Comparison of ENCODE assay signal across 8 cellular contexts in the genomic region with DNA sequence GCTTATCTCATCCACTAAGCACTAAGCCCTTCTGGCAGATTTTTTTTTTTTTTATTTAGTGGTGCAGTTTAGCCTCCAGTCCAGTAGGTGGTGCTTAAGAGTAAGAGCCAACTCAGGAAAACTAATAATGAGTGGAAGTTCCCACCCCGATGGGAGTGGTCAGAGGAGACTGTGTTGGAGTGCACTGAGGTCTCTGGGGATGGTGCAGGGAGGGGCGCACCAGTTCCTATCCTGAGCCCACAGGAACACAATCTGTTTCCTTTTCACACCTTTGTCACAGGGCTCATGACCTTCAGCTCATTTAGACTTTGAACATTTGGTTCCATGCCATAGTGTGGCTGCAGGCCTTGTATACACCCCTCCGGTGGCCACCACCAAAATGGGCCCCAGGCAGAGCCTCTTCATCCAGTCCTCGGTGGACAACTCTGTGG.
A peak's percentile ranks its signal among the peaks of the same experiment; 100 is the strongest.
DNase-seq lines count a peak whose midpoint lies in the region; ATAC-seq, FAIRE-seq and TF ChIP-seq lines count a peak whose summit lies in the region.

No MANE protein-coding gene starts in this region.

- no peak overlapping the region for H2BK5ac ChIP-seq in mesenchymal stem cell (ENCODE audit: low read depth, low read length, poor library complexity, severe bottlenecking)

- H2BK12ac ChIP-seq in mesenchymal stem cell (ENCODE audit: low read length in 2 of 2): no peak overlapping the region

- WGBS in psoas muscle, 3 donors: 71 to 77% (median 77%) methylated on average over 4 of the region's 4 CpGs
- WGBS in mesenchymal stem cell: 94% methylated on average over 4 of the region's 4 CpGs

- no peak for FAIRE-seq in urothelium cell line (lab: Jason Lieb, UNC)

- H3K4me2 ChIP-seq in mesenchymal stem cell (ENCODE audit: low read length, poor library complexity, severe bottlenecking): no peak overlapping the region

- H3K27ac ChIP-seq in psoas muscle: no peak overlapping the region
- H3K27ac ChIP-seq in mesenchymal stem cell (ENCODE audit: low read length, poor library complexity, severe bottlenecking): no peak overlapping the region

- intact Hi-C loops in psoas muscle (cut with DNase I): no loop called here

- no peak overlapping the region for H2BK15ac ChIP-seq in mesenchymal stem cell (ENCODE audit: low read depth, poor library complexity, severe bottlenecking)

- peak; percentile 90 for ATAC-seq in GM21390 (IDR thresholded peaks at IDR 0.05; ENCODE audit: unreplicated experiment)
- peak; percentile 78 for ATAC-seq in HG03571 (IDR thresholded peaks at IDR 0.05; ENCODE audit: unreplicated experiment)
- peak in 3 of 4 donors; percentile 42 to 54 (median 52) for ATAC-seq in psoas muscle

- H3K4me1 ChIP-seq in psoas muscle (peaks cover 4% of the 10 kb centered on the region), mesenchymal stem cell (ENCODE audit: control insufficient read depth, insufficient read depth, low read depth, low read length) (peaks cover 5% of the 10 kb centered on the region)

- no peak overlapping the region for H2AFZ ChIP-seq in mesenchymal stem cell (ENCODE audit: low read depth, low read length)

- H4K91ac ChIP-seq in mesenchymal stem cell (ENCODE audit: low read length): no peak overlapping the region

- peak; percentile 42 for TF ChIP-seq CTCF in psoas muscle (IDR thresholded peaks at IDR 0.05)

- H3K4me3 ChIP-seq in psoas muscle (no peak overlapping the region), mesenchymal stem cell (ENCODE audit: insufficient read depth in 1 of 2, low read depth in 1 of 2, low read length in 2 of 2) (no peak overlapping the region)

- no peak overlapping the region for H2AK5ac ChIP-seq in mesenchymal stem cell (ENCODE audit: low read length, severe bottlenecking)

- no peaks in the 10 kb centered on the region for H3K27me3 ChIP-seq in psoas muscle (ENCODE audit: insufficient read depth in 3 of 3, low read length in 2 of 3)
- no peaks in the 10 kb centered on the region for H3K27me3 ChIP-seq in mesenchymal stem cell (ENCODE audit: control insufficient read depth in 1 of 2, insufficient read depth in 1 of 2, low read length in 2 of 2)

- no peaks in the 10 kb centered on the region for H3K79me1 ChIP-seq in mesenchymal stem cell (replicated peaks; ENCODE audit: low read length, poor library complexity, severe bottlenecking)

- no peak overlapping the region for H3K4ac ChIP-seq in mesenchymal stem cell (ENCODE audit: low read depth in 1 of 2, low read length in 2 of 2)

- no peak overlapping the region for H3K18ac ChIP-seq in mesenchymal stem cell (ENCODE audit: low read depth in 1 of 2, low read length in 2 of 2)

- no peak overlapping the region for H3K23ac ChIP-seq in mesenchymal stem cell (ENCODE audit: low read length in 2 of 2)

- no peak overlapping the region for H3K9ac ChIP-seq in mesenchymal stem cell (ENCODE audit: low read length)

- H2BK120ac ChIP-seq in mesenchymal stem cell (ENCODE audit: low read depth, low read length): no peak overlapping the region

- H4K8ac ChIP-seq in mesenchymal stem cell (ENCODE audit: low read length): no peak overlapping the region

- no peak overlapping the region for H3K14ac ChIP-seq in mesenchymal stem cell (ENCODE audit: low read length in 2 of 2)

- DNase-seq in ELR (ENCODE audit: low read depth) (peak; percentile 29), dedifferentiated amniotic fluid mesenchymal stem cell (ENCODE audit: extremely low spot score) (peak; percentile 11), psoas muscle (peak in 1 of 2 donors; percentile 18), foreskin melanocyte (no peak), urothelium cell line (ENCODE audit: low spot score) (no peak), mesenchymal stem cell (no peak)

- H3K36me3 ChIP-seq in psoas muscle (ENCODE audit: insufficient read depth in 1 of 2, low read depth in 1 of 2) (no peaks in the 10 kb centered on the region), mesenchymal stem cell (ENCODE audit: control insufficient read depth in 1 of 2, insufficient read depth in 2 of 2, low read depth in 1 of 2, low read length in 2 of 2) (no peaks in the 10 kb centered on the region)

- H3K9me3 ChIP-seq in psoas muscle (no peaks in the 10 kb centered on the region), mesenchymal stem cell (ENCODE audit: control insufficient read depth, low read length) (peaks cover 18% of the 10 kb centered on the region)

Comparison
In these comparisons a context has a peak if more than half of its experiments do, and no peak if none do; other contexts are left out.
1. DNase-seq: peak in ELR (single experiment) and dedifferentiated amniotic fluid mesenchymal stem cell (single experiment); none in foreskin melanocyte (single experiment), urothelium cell line (single experiment) and mesenchymal stem cell (single experiment).
2. Peak in every context shown above with its lines, with median percentiles within 50 percentile points of each other: ATAC-seq.